Comparison of ENCODE assay signal across 21 cellular contexts in the genomic region with DNA sequence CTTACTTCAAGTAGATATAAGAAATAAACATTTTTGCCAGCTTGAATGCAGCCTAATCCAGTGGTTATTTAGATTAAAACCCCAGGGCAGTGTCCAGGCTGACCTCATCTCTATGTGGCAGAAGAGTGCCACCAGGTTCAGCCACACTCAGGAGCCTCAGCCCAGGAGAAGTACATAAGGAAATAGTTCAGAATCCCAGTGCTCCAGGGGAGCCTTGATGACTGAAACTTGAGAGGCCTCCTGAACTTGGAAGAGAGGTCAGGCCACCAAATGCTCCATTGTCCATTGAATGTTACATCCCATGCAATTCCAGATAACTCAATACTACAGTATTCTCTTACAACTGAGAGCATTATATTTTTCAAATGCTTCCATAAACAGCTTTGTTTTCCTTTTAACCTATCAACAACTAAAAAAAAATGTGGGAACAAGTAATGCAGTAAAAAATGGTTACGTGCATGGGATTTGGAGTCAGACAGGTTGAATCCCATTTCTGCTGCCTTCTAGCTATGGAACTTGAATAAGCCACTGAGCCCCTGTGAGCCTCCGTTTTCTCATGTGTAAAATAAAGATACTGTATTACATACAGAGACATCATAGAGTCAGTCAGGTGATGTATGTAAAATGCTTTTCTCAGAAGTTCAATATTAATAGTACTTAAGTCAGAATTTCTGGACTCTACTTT.
DNase-seq lines count a peak whose midpoint lies in the region; ATAC-seq and TF ChIP-seq lines count a peak whose summit lies in the region.
"Had no signal": no experiment of that assay in that cellular context is flagged by ENCODE, and none has a peak within 500 bp of the region (broad histone marks: within the 10 kb centered on the region; RNA-seq: fewer than 3 reads in every experiment).

No MANE protein-coding gene starts in this region.

- H3K27ac ChIP-seq in cardiac muscle cell (peak overlapping the region; percentile 81), right cardiac atrium (ENCODE audit: low read length) (no peak overlapping the region), mesodermal cell (ENCODE audit: low read depth, low read length, severe bottlenecking) (peak overlapping the region; percentile 87)
- H3K27ac ChIP-seq: gastrocnemius medialis, SK-N-MC had no signal

- ATAC-seq in right cardiac atrium (no peak), GM18520 (IDR thresholded peaks at IDR 0.05; ENCODE audit: unreplicated experiment) (no peak)

- no peaks in the 10 kb centered on the region for H3K27me3 ChIP-seq in cardiac muscle cell
- no peaks in the 10 kb centered on the region for H3K27me3 ChIP-seq in right cardiac atrium (ENCODE audit: control insufficient read depth, insufficient read depth)
- H3K27me3 ChIP-seq: gastrocnemius medialis, MG63 had no signal

- H3K4me3 ChIP-seq in cardiac muscle cell: no peak overlapping the region
- H3K4me3 ChIP-seq in right cardiac atrium (ENCODE audit: low read length): no peak overlapping the region
- H3K4me3 ChIP-seq in astrocyte of the spinal cord (ENCODE audit: low read depth, low read length): no peak overlapping the region
- H3K4me3 ChIP-seq in mesodermal cell (ENCODE audit: extremely low read depth, insufficient read depth, low read length, poor library complexity, severe bottlenecking): no peak overlapping the region
- H3K4me3 ChIP-seq: gastrocnemius medialis, MG63, SK-N-MC had no signal

- in situ Hi-C loops in astrocyte of the spinal cord (cut with HindIII; ENCODE audit: low sequenced_read_pairs): no loop called here

- H3K4me1 ChIP-seq in cardiac muscle cell (ENCODE audit: low read depth) (peaks cover 29% of the 10 kb centered on the region), right cardiac atrium (ENCODE audit: control insufficient read depth, insufficient read depth, low read length) (no peaks in the 10 kb centered on the region), mesodermal cell (ENCODE audit: control insufficient read depth, insufficient read depth, low read length, poor library complexity, severe bottlenecking) (peaks cover 22% of the 10 kb centered on the region)

- no peak for DNase-seq in cardiac muscle cell (ENCODE audit: low read depth in 1 of 2, low spot score in 1 of 2)
- no peak for DNase-seq in right cardiac atrium
- peak; percentile 3 for DNase-seq in astrocyte of the spinal cord (ENCODE audit: low read depth, low spot score)
- DNase-seq in amniotic stem cell (lab: John Stamatoyannopoulos, UW): no peak
- no peak for DNase-seq in activated effector memory CD4-positive, alpha-beta T cell treated with anti-CD3 and anti-CD28 coated beads, Interleukin-2, amount 50 U/mL, for 16 hours
- DNase-seq in stimulated activated CD8-positive, alpha-beta memory T cell treated with anti-CD3 and anti-CD28 coated beads, Interleukin-4, amount 100 ng/mL, for 48 hours: no peak
- DNase-seq: 8988T; activated CD4-positive, CD25-positive, alpha-beta regulatory T cell; activated CD8-positive, alpha-beta T cell treated with anti-CD3 and anti-CD28 coated beads for 36 hours; activated naive CD4-positive, alpha-beta T cell; amygdala; cerebellar nuclear complex; effector CD4-positive, alpha-beta T cell; gastrocnemius medialis; midbrain; NCI-H1436 treated with DMSO at 0.1 percent for 48 hours; NCI-H2227 treated with DMSO at 0.1 percent for 48 hours had no signal

- H3K9me3 ChIP-seq in cardiac muscle cell (ENCODE audit: low read depth) (no peaks in the 10 kb centered on the region), right cardiac atrium (ENCODE audit: control insufficient read depth, low read length) (no peaks in the 10 kb centered on the region), mesodermal cell (ENCODE audit: control insufficient read depth, low read length) (no peaks in the 10 kb centered on the region)
- H3K9me3 ChIP-seq: gastrocnemius medialis, MG63 had no signal

- TF ChIP-seq CTCF in cardiac muscle cell (IDR thresholded peaks at IDR 0.05; ENCODE audit: low read depth, low read length): no peak
- no peak for TF ChIP-seq CTCF in astrocyte of the spinal cord (IDR thresholded peaks at IDR 0.05; ENCODE audit: low read depth, low read length)

- WGBS in right cardiac atrium: 96% methylated on average over 2 of the region's 2 CpGs
- no CpG with 5 or more reads among the region's 2 CpGs for WGBS in mesodermal cell (ENCODE audit: insufficient coverage in 2 of 2), 2 experiments

- intact Hi-C loops in right cardiac atrium (cut with DNase I): no loop called here

- H3K36me3 ChIP-seq in cardiac muscle cell (no peaks in the 10 kb centered on the region), mesodermal cell (ENCODE audit: control insufficient read depth, insufficient read depth, low read length) (no peaks in the 10 kb centered on the region)
- H3K36me3 ChIP-seq: gastrocnemius medialis, MG63 had no signal
